ENCODE assay signal across 1 cellular context in the genomic region with DNA sequence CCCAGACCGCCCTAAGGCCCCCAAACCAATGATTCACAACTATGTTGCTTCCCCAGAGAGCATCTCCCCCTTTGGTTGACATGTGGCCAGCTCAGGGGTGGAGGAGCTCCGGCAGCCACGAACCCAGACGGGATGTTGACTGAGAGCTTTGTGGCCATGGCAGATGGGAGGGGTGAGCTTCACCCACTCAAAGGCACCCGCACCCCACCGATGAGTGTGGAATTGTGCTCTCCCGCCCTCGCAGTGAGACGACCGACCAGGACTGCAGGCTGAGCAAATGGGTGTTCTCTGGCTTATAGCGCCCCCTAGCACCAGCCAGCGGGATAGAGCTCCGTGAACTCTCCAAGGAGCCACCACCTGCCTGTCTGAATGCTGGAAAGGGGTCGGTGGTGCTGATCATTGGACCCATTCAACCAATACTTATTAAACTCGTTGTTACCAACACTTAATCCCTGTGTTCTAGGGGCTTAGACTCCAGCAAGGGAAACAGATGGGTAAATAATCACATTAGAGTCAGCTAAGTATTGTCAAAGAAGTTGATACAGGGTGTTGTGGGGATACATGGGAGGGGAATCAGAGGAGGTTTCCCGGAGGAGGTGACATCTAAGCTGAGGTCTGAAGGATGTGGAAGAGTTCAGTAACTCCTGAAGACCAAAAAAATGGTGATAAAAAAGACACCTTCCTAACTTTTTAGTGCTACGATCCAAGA.
A peak's percentile ranks its signal among the peaks of the same experiment; 100 is the strongest.
TF ChIP-seq lines count a peak whose summit lies in the region.

No MANE protein-coding gene starts in this region.

TF ChIP-seq in IMR-90, 13 proteins besides CTCF, POLR2A, EP300 and RAD21:
- 0 out of 2 replicates have a peak, but pooled peaks have one; percentile 18 for TF ChIP-seq BHLHE40 (IDR thresholded peaks at IDR 0.05; ENCODE audit: low read depth, low read length)
- TF ChIP-seq SMC3 (IDR thresholded peaks at IDR 0.05; ENCODE audit: low read depth, low read length) = peak; percentile 97
- no peak for TF ChIP-seq CEBPB (IDR thresholded peaks at IDR 0.05; ENCODE audit: low read depth, low read length)
- TF ChIP-seq, protein P1, sequence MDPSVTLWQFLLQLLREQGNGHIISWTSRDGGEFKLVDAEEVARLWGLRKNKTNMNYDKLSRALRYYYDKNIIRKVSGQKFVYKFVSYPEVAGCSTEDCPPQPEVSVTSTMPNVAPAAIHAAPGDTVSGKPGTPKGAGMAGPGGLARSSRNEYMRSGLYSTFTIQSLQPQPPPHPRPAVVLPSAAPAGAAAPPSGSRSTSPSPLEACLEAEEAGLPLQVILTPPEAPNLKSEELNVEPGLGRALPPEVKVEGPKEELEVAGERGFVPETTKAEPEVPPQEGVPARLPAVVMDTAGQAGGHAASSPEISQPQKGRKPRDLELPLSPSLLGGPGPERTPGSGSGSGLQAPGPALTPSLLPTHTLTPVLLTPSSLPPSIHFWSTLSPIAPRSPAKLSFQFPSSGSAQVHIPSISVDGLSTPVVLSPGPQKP (IDR thresholded peaks at IDR 0.05; ENCODE audit: borderline replicate concordance, low read depth, low read length) = no peak
- no peak for TF ChIP-seq CHD1 (IDR thresholded peaks at IDR 0.05; ENCODE audit: low read depth, low read length)
- no peak for TF ChIP-seq MXI1 (IDR thresholded peaks at IDR 0.05; ENCODE audit: borderline replicate concordance, low read depth, low read length)
- no peak for TF ChIP-seq RFX5 (IDR thresholded peaks at IDR 0.05; ENCODE audit: low read depth, low read length)
- TF ChIP-seq FOS (IDR thresholded peaks at IDR 0.05; ENCODE audit: low read depth, low read length) = no peak
- no peak for TF ChIP-seq RCOR1 (IDR thresholded peaks at IDR 0.05; ENCODE audit: insufficient replicate concordance, low read length)
- TF ChIP-seq MAFK (IDR thresholded peaks at IDR 0.05; ENCODE audit: low read depth, low read length) = no peak
- no peak for TF ChIP-seq NFE2L2 (IDR thresholded peaks at IDR 0.05; ENCODE audit: low read depth, low read length)
- peak; percentile 85 for TF ChIP-seq MAZ (IDR thresholded peaks at IDR 0.05; ENCODE audit: borderline replicate concordance, low read depth, low read length)
- TF ChIP-seq, protein P2, sequence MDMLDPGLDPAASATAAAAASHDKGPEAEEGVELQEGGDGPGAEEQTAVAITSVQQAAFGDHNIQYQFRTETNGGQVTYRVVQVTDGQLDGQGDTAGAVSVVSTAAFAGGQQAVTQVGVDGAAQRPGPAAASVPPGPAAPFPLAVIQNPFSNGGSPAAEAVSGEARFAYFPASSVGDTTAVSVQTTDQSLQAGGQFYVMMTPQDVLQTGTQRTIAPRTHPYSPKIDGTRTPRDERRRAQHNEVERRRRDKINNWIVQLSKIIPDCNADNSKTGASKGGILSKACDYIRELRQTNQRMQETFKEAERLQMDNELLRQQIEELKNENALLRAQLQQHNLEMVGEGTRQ (IDR thresholded peaks at IDR 0.05; ENCODE audit: low read depth, low read length) = no peak
TF ChIP-seq in IMR-90: peak in this region for 3.
